26 cellular contexts compared by ENCODE assay signal in the genomic region with DNA sequence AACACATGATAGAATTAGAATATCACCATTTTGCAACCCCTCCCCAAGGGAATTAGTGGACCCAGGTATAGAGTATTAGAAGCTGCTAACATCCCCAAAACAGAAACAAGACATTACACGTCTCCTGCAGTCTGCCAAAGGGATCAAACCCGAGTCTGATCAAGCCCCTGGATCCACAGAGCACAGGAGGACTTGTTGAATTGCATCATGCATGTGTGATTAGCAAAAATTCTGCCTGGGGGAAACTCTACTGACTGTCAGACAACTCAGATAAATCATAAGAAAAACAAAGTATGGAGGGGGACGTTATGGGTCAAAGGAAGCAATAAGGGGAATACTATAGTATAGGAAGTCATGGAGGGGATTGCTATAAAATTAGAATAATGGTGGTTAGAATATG.
DNase-seq lines count a peak whose midpoint lies in the region; ATAC-seq, FAIRE-seq and TF ChIP-seq lines count a peak whose summit lies in the region.
"Had no signal": no experiment of that assay in that cellular context is flagged by ENCODE, and none has a peak within 500 bp of the region (broad histone marks: within the 10 kb centered on the region; RNA-seq: fewer than 3 reads in every experiment).

No MANE protein-coding gene starts in this region.

- ATAC-seq in GM18511 (IDR thresholded peaks at IDR 0.05; ENCODE audit: unreplicated experiment) = no peak
- ATAC-seq: GM12878 had no signal

- no peak for TF ChIP-seq POLR2A in spleen (IDR thresholded peaks at IDR 0.05)

- WGBS in spleen, 5 donors = 63 to 79% (median 67%) methylated on average over 3 of the region's 3 CpGs

- H3K9me1 ChIP-seq in keratinocyte (ENCODE audit: control insufficient read depth, extremely low read depth, insufficient read depth, low read length) = no peaks in the 10 kb centered on the region

- peaks cover 3% of the 10 kb centered on the region for H3K4me1 ChIP-seq in keratinocyte (ENCODE audit: control insufficient read depth, extremely low read depth, insufficient read depth, low read length)
- H3K4me1 ChIP-seq in spleen = no peaks in the 10 kb centered on the region
- H3K4me1 ChIP-seq: BLaER1 had no signal

- intact Hi-C loops in spleen (cut with DNase I; ENCODE audit: low total_unique reads) = no loop called here

- peak; percentile 31 for DNase-seq in bronchial epithelial cell (ENCODE audit: low read depth)
- peak; percentile 63 for DNase-seq in epithelial cell of esophagus (ENCODE audit: low read depth)
- no peak for DNase-seq in keratinocyte (ENCODE audit: low read depth, low spot score)
- no peak for DNase-seq in spleen
- DNase-seq: 8988T; ACHN; BE2C; C1 segment of cervical spinal cord; CD4-positive, alpha-beta memory T cell; CD4-positive, CD25-positive, alpha-beta regulatory T cell; CD8-positive, alpha-beta memory T cell; COR-L47; DMS 273 treated with DMSO at 0.1 percent for 48 hours; DMS153; DMS53; DMS79; DND-41; EL; GDM1 had no signal

- no peaks in the 10 kb centered on the region for H3K79me2 ChIP-seq in keratinocyte (ENCODE audit: control insufficient read depth, insufficient read depth, low read length)

- no peaks in the 10 kb centered on the region for H4K20me1 ChIP-seq in keratinocyte (ENCODE audit: control insufficient read depth, extremely low read depth, insufficient read depth, low read length)
- H4K20me1 ChIP-seq: BLaER1 had no signal

- H3K4me2 ChIP-seq in keratinocyte (ENCODE audit: control insufficient read depth, extremely low read depth, insufficient read depth, low read depth, low read length) = no peak overlapping the region
- H3K4me2 ChIP-seq: BLaER1 had no signal

- H3K27ac ChIP-seq in keratinocyte (ENCODE audit: control insufficient read depth, insufficient read depth, low read length) (no peak overlapping the region), spleen (no peak overlapping the region)
- H3K27ac ChIP-seq: BLaER1 had no signal

- H3K9me3 ChIP-seq in keratinocyte (ENCODE audit: control insufficient read depth, low read depth, low read length) (no peaks in the 10 kb centered on the region), spleen (no peaks in the 10 kb centered on the region)
- H3K9me3 ChIP-seq: BE2C had no signal

- no peak overlapping the region for H3K4me3 ChIP-seq in bronchial epithelial cell (ENCODE audit: low read depth, low read length)
- no peak overlapping the region for H3K4me3 ChIP-seq in epithelial cell of esophagus (ENCODE audit: low read length)
- no peak overlapping the region for H3K4me3 ChIP-seq in keratinocyte (ENCODE audit: control insufficient read depth in 2 of 3, extremely low read depth in 1 of 3, insufficient read depth in 2 of 3, low read depth in 1 of 3, low read length in 3 of 3)
- H3K4me3 ChIP-seq in spleen = no peak overlapping the region
- H3K4me3 ChIP-seq: BLaER1, GM12878 had no signal

- H3K36me3 ChIP-seq in bronchial epithelial cell (ENCODE audit: control insufficient read depth, insufficient read depth, low read length) (no peaks in the 10 kb centered on the region), keratinocyte (ENCODE audit: control insufficient read depth in 2 of 2, extremely low read depth in 1 of 2, insufficient read depth in 2 of 2, low read length in 2 of 2) (no peaks in the 10 kb centered on the region), spleen (no peaks in the 10 kb centered on the region)
- H3K36me3 ChIP-seq: BE2C, BLaER1 had no signal

- dilution Hi-C loops in keratinocyte (cut with MboI; ENCODE audit: extremely low pct_ligation_motif_present, low sequenced_read_pairs) = no loop called here

- H3K27me3 ChIP-seq in bronchial epithelial cell (ENCODE audit: control insufficient read depth, insufficient read depth, low read length) (peaks cover 2% of the 10 kb centered on the region), keratinocyte (ENCODE audit: control insufficient read depth, extremely low read depth, insufficient read depth, low read length) (no peaks in the 10 kb centered on the region), spleen (replicated peaks in 1 of 7) (peaks cover 0 to 9% (median 0%) of the 10 kb centered on the region in 7 donors)
- H3K27me3 ChIP-seq: BE2C, BLaER1 had no signal

- no peak overlapping the region for H3K9ac ChIP-seq in keratinocyte (ENCODE audit: control insufficient read depth, extremely low read depth, insufficient read depth, low read length)
- H3K9ac ChIP-seq: BLaER1 had no signal

- no peak for TF ChIP-seq CTCF in bronchial epithelial cell (IDR thresholded peaks at IDR 0.05; ENCODE audit: insufficient read depth, low read length, severe bottlenecking)
- TF ChIP-seq CTCF in epithelial cell of esophagus (IDR thresholded peaks at IDR 0.05; ENCODE audit: insufficient read depth, low read depth, low read length, missing control alignments) = no peak
- TF ChIP-seq CTCF in keratinocyte (optimal IDR thresholded peaks at IDR 0.05 in 1 of 3, IDR thresholded peaks at IDR 0.05 in 1 of 3, conservative IDR thresholded peaks at IDR 0.05 in 1 of 3; ENCODE audit: extremely low read depth in 1 of 3, insufficient read depth in 2 of 3, low read length in 3 of 3) = no peak
- TF ChIP-seq CTCF in spleen (IDR thresholded peaks at IDR 0.05 in 8 of 11, conservative IDR thresholded peaks at IDR 0.05 in 3 of 11) = no peak

- H2AFZ ChIP-seq in keratinocyte (ENCODE audit: control insufficient read depth, low read length) = peak overlapping the region; percentile 0

- FAIRE-seq in bronchial epithelial cell (lab: Jason Lieb, UNC) (no peak), keratinocyte (lab: Jason Lieb, UNC) (peak; percentile 67)
- FAIRE-seq: A204.1, GM12878, GM12892, GM18507, GM19239 had no signal

Comparison
In these comparisons a context has a peak if more than half of its experiments do, and no peak if none do; other contexts are left out.
1. DNase-seq: peak in bronchial epithelial cell (single experiment) and epithelial cell of esophagus (single experiment); none in keratinocyte (single experiment) and spleen (single experiment).